8 cellular contexts compared by ENCODE assay signal in the genomic region with DNA sequence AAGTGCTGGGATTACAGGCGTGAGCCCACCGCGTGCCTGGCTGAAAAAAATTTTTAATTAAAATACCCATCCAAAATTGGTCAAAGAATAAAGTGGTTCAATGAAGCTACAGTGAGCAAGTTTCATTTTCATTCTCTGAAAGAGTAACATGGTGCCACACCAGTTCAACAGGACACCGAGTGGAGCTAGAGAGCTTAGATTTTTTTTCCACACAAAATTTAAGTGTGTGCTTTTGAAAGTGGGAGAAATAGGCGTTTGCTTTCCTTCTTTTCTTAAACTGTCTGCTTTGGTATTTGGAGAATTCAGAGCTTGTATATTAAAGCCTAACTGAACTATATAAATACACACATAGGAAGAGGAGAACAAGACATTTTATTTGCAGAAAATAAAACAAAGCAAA. TPM values are rescaled to one million over a fixed set of nuclear protein-coding genes. Genes with fewer than 3 reads are reported as not detected.
DNase-seq lines count a peak whose midpoint lies in the region; ATAC-seq and TF ChIP-seq lines count a peak whose summit lies in the region.

No MANE protein-coding gene starts in this region.

- H3K79me2 ChIP-seq in PC-3 (ENCODE audit: low read length) (no peaks in the 10 kb centered on the region), fibroblast of lung (ENCODE audit: control insufficient read depth, insufficient read depth, low read length) (no peaks in the 10 kb centered on the region)

- H3K36me3 Mint-ChIP-seq in progenitor cell of endocrine pancreas (ENCODE audit: insufficient read depth) (no peaks in the 10 kb centered on the region), T-helper 17 cell (ENCODE audit: low read depth) (peaks cover 2% of the 10 kb centered on the region)

- BruUV-seq in PC-3 (replicated peaks; lab: Mats Ljungman, UMichigan), result no TSS peak

- ATAC-seq in PC-3, result peak; percentile 51; the same call in 1 of the 2 replicates
- no peak for ATAC-seq in T-helper 17 cell

- CTCF ChIA-PET in PC-3 (lab: Charles Lee), result interaction anchor here (0.6 to 1.4 kb wide), 6 partner anchors 11 to 253 kb away, joined by 3 to 6 read pairs (median 3); a partner anchor contains a TSS

- intact Hi-C loops in PC-3 (cut with micrococcal nuclease), result loop anchor here (1.0 kb wide), 2 partner anchors 254 to 264 kb away; no protein-coding TSS in a partner anchor

- H3K27me3 Mint-ChIP-seq in progenitor cell of endocrine pancreas (no peaks in the 10 kb centered on the region), T-helper 17 cell (peaks cover 36% of the 10 kb centered on the region)

- H2AFZ ChIP-seq in PC-3 (ENCODE audit: low read length) (peak overlapping the region; percentile 27; the same call in 1 of the 2 replicates), fibroblast of lung (ENCODE audit: low read length) (no peak overlapping the region)

- H3K4me3 Mint-ChIP-seq in progenitor cell of endocrine pancreas (ENCODE audit: low read depth) (no peak overlapping the region), T-helper 17 cell (no peak overlapping the region)

- no peak overlapping the region for H3K4me2 ChIP-seq in PC-3 (ENCODE audit: low read length)
- H3K4me2 ChIP-seq in fibroblast of lung (ENCODE audit: extremely low read depth, insufficient read depth, low read length), result peak overlapping the region; percentile 55

- in situ Hi-C loops in KBM-7 (cut with MboI; ENCODE audit: low pct_unique_long_range_greater_than_20kb, low sequenced_read_pairs), result no loop called here

- no peaks in the 10 kb centered on the region for H4K20me1 ChIP-seq in PC-3 (ENCODE audit: low read length)
- no peaks in the 10 kb centered on the region for H4K20me1 ChIP-seq in fibroblast of lung (ENCODE audit: control insufficient read depth, extremely low read depth, insufficient read depth, low read length)

- POLR2A ChIA-PET in PC-3 (lab: Charles Lee; ENCODE audit: unreplicated experiment), result interaction anchor here (0.7 kb wide), 1 partner anchor 481 kb away, joined by 3 read pairs; a partner anchor contains a TSS

- H3K4me1 Mint-ChIP-seq in progenitor cell of endocrine pancreas (ENCODE audit: low read depth), result peaks cover 2% of the 10 kb centered on the region
- H3K4me1 Mint-ChIP-seq in T-helper 17 cell, result peaks cover 4% of the 10 kb centered on the region

- H3K27ac Mint-ChIP-seq in progenitor cell of endocrine pancreas, result no peak overlapping the region
- no peak overlapping the region for H3K27ac Mint-ChIP-seq in T-helper 17 cell

- no peak overlapping the region for H3K9ac ChIP-seq in PC-3 (ENCODE audit: low read length)
- no peak overlapping the region for H3K9ac ChIP-seq in fibroblast of lung (ENCODE audit: insufficient read depth, low read length)

- DNase-seq in EH (ENCODE audit: low read depth), result peak; percentile 87
- peak; percentile 15 for DNase-seq in PC-3
- peak; percentile 70 to 85 for DNase-seq in fibroblast of lung (ENCODE audit: low read depth in 2 of 2)
- DNase-seq in progenitor cell of endocrine pancreas (ENCODE audit: low spot score, unreplicated experiment), result no peak
- DNase-seq in DMS114 treated with DMSO at 0.1 percent for 48 hours (lab: John Stamatoyannopoulos, UW; ENCODE audit: unreplicated experiment), result no peak
- no peak for DNase-seq in KBM-7
- DNase-seq in stimulated activated CD4-positive, alpha-beta T cell treated with anti-CD3 and anti-CD28 coated beads, Interleukin-4, amount 100 ng/mL, for 1 hour, result no peak
- no peak for DNase-seq in T-helper 17 cell

- H3K9me3 ChIP-seq in PC-3 (ENCODE audit: low read length) (no peaks in the 10 kb centered on the region), fibroblast of lung (ENCODE audit: control insufficient read depth, insufficient read depth, low read depth, low read length) (no peaks in the 10 kb centered on the region), T-helper 17 cell (ENCODE audit: control insufficient read depth, low read length, poor library complexity, severe bottlenecking) (no peaks in the 10 kb centered on the region)

- H3K27me3 ChIP-seq in PC-3 (ENCODE audit: low read length) (no peaks in the 10 kb centered on the region), fibroblast of lung (ENCODE audit: control insufficient read depth, insufficient read depth, low read length) (no peaks in the 10 kb centered on the region)

- H3K9me2 ChIP-seq in PC-3 (replicated peaks; ENCODE audit: low read length), result no peaks in the 10 kb centered on the region

- TF ChIP-seq CTCF in PC-3 (conservative IDR thresholded peaks at IDR 0.05; ENCODE audit: low read depth, low read length), result peak; percentile 42; the same call in 1 of the 2 replicates
- peak; percentile 68 to 74 for TF ChIP-seq CTCF in fibroblast of lung (conservative IDR thresholded peaks at IDR 0.05 in 1 of 2, IDR thresholded peaks at IDR 0.05 in 1 of 2; ENCODE audit: low read depth in 1 of 2, low read length in 2 of 2)
- TF ChIP-seq CTCF in progenitor cell of endocrine pancreas (IDR thresholded peaks at IDR 0.05; ENCODE audit: unreplicated experiment), result peak; percentile 50

- H3K4me3 ChIP-seq in PC-3 (ENCODE audit: low read length) (no peak overlapping the region), fibroblast of lung (replicated peaks in 1 of 4; ENCODE audit: control extremely low read depth in 1 of 4, insufficient read depth in 1 of 4, low read depth in 3 of 4, low read length in 4 of 4) (peak overlapping the region in 1 of 4 experiments; percentile 26)

- H3K4me1 ChIP-seq in PC-3 (ENCODE audit: insufficient read depth, low read length), result 0 out of 2 replicates have a peak, but pooled peaks cover 11% of the 10 kb centered on the region
- peaks cover 16% of the 10 kb centered on the region for H3K4me1 ChIP-seq in fibroblast of lung (ENCODE audit: control insufficient read depth, extremely low read depth, insufficient read depth, low read length)

- H3K9me3 Mint-ChIP-seq in progenitor cell of endocrine pancreas (ENCODE audit: low read depth), result no peaks in the 10 kb centered on the region

- H3K27ac ChIP-seq in PC-3 (ENCODE audit: low read length) (no peak overlapping the region), fibroblast of lung (ENCODE audit: insufficient read depth, low read length) (peak overlapping the region; percentile 51)

- H3K36me3 ChIP-seq in PC-3 (ENCODE audit: low read depth, low read length) (no peaks in the 10 kb centered on the region), fibroblast of lung (ENCODE audit: control insufficient read depth, insufficient read depth, low read length) (no peaks in the 10 kb centered on the region)

- no peaks in the 10 kb centered on the region for H3F3A ChIP-seq in PC-3 (ENCODE audit: low read length, unreplicated experiment)

RNA-seq across cellular contexts. Expression of a gene that starts 43.4 kb away (rescaled TPM):
- 9.6 and 14.6 TPM in 2 replicates for total RNA-seq in PC-3 (2014; rRNA removed)
- total RNA-seq in fibroblast of lung, result 19.0 and 25.8 TPM in 2 replicates
- 24.0 and 29.7 TPM in 2 replicates for polyA plus RNA-seq in fibroblast of lung
- polyA plus RNA-seq in fibroblast of lung (2012), result 13.7 and 16.8 TPM in 2 replicates
- polyA minus RNA-seq in fibroblast of lung (ENCODE audit: low replicate concordance), result 1.6 TPM in 1 of 2 replicates, not detected in the other
- total RNA-seq in progenitor cell of endocrine pancreas, result 20.5 and 22.8 TPM in 2 replicates
- total RNA-seq in T-helper 17 cell, result 10 to 100 TPM in 1 of 2 donors, 1 to 10 TPM in 1; 9.9 to 13.7 TPM

Comparison
In these comparisons a context has a peak if more than half of its experiments do, and no peak if none do; other contexts are left out.
1. DNase-seq: peak in EH (single experiment), PC-3 (single experiment) and fibroblast of lung (2 of 2); none in progenitor cell of endocrine pancreas (single experiment), DMS114 treated with DMSO at 0.1 percent for 48 hours (single experiment), KBM-7 (single experiment), stimulated activated CD4-positive, alpha-beta T cell treated with anti-CD3 and anti-CD28 coated beads, Interleukin-4, amount 100 ng/mL, for 1 hour (single experiment) and T-helper 17 cell (0 of 3).
2. Peak in every context shown above with its lines, with median percentiles within 50 percentile points of each other: CTCF ChIP-seq.